1 cellular context compared by ENCODE assay signal in the genomic region with DNA sequence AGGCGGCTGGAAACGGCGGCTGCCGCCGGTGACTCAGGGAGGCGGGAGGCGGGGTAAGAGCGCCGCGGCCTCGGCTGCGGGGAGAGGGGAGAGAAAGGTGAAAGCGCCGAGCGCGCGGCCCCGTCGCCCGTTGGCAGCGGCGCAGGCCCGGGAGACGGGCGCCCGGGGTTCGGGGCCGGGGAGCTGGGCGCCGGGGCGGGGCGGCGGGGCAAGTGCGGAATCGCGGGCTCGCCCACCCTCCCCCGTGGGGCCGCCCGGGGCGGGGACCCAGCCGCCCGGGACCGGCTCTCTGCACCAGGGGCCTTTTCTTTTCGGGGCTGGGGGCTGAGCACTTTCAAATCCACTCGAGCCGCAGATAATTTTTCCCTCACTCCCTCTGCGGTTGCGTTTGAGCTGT.
TF ChIP-seq lines count a peak whose summit lies in the region.

No MANE protein-coding gene starts in this region.

TF ChIP-seq in K562, 482 proteins besides CTCF, POLR2A, EP300 and RAD21 (continued from another document and continues in another):
- TF ChIP-seq, protein P1, sequence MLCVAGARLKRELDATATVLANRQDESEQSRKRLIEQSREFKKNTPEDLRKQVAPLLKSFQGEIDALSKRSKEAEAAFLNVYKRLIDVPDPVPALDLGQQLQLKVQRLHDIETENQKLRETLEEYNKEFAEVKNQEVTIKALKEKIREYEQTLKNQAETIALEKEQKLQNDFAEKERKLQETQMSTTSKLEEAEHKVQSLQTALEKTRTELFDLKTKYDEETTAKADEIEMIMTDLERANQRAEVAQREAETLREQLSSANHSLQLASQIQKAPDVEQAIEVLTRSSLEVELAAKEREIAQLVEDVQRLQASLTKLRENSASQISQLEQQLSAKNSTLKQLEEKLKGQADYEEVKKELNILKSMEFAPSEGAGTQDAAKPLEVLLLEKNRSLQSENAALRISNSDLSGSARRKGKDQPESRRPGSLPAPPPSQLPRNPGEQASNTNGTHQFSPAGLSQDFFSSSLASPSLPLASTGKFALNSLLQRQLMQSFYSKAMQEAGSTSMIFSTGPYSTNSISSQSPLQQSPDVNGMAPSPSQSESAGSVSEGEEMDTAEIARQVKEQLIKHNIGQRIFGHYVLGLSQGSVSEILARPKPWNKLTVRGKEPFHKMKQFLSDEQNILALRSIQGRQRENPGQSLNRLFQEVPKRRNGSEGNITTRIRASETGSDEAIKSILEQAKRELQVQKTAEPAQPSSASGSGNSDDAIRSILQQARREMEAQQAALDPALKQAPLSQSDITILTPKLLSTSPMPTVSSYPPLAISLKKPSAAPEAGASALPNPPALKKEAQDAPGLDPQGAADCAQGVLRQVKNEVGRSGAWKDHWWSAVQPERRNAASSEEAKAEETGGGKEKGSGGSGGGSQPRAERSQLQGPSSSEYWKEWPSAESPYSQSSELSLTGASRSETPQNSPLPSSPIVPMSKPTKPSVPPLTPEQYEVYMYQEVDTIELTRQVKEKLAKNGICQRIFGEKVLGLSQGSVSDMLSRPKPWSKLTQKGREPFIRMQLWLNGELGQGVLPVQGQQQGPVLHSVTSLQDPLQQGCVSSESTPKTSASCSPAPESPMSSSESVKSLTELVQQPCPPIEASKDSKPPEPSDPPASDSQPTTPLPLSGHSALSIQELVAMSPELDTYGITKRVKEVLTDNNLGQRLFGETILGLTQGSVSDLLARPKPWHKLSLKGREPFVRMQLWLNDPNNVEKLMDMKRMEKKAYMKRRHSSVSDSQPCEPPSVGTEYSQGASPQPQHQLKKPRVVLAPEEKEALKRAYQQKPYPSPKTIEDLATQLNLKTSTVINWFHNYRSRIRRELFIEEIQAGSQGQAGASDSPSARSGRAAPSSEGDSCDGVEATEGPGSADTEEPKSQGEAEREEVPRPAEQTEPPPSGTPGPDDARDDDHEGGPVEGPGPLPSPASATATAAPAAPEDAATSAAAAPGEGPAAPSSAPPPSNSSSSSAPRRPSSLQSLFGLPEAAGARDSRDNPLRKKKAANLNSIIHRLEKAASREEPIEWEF (CRISPR knock-in tag; IDR thresholded peaks at IDR 0.05): no peak
- TF ChIP-seq, protein P2, sequence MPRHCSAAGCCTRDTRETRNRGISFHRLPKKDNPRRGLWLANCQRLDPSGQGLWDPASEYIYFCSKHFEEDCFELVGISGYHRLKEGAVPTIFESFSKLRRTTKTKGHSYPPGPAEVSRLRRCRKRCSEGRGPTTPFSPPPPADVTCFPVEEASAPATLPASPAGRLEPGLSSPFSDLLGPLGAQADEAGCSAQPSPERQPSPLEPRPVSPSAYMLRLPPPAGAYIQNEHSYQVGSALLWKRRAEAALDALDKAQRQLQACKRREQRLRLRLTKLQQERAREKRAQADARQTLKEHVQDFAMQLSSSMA (CRISPR knock-in tag; IDR thresholded peaks at IDR 0.05): no peak
- TF ChIP-seq, protein P3, sequence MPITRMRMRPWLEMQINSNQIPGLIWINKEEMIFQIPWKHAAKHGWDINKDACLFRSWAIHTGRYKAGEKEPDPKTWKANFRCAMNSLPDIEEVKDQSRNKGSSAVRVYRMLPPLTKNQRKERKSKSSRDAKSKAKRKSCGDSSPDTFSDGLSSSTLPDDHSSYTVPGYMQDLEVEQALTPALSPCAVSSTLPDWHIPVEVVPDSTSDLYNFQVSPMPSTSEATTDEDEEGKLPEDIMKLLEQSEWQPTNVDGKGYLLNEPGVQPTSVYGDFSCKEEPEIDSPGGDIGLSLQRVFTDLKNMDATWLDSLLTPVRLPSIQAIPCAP (CRISPR knock-in tag; IDR thresholded peaks at IDR 0.05; ENCODE audit: borderline replicate concordance): no peak
- TF ChIP-seq CCNT2 (IDR thresholded peaks at IDR 0.05; ENCODE audit: borderline replicate concordance, extremely low read depth, insufficient read length, low read depth, low read length) (peak; percentile 55), SIN3A (IDR thresholded peaks at IDR 0.05; ENCODE audit: borderline replicate concordance in 2 of 2, control insufficient read depth in 1 of 2, low read depth in 2 of 2, low read length in 2 of 2) (0 out of 4 replicates have a peak, but pooled peaks of 1 of the 2 experiments have one; percentile 42), PHTF2 (CRISPR knock-in tag; IDR thresholded peaks at IDR 0.05) (no peak), YY1 (IDR thresholded peaks at IDR 0.05; ENCODE audit: borderline replicate concordance in 1 of 3, control insufficient read depth in 1 of 3, extremely low read depth in 1 of 3, insufficient read depth in 3 of 3, insufficient read length in 1 of 3, insufficient replicate concordance in 2 of 3, low read depth in 1 of 3, low read length in 2 of 3) (peak in 2 of 3 experiments; percentile 68 to 76), POLR2H (tag; IDR thresholded peaks at IDR 0.05; ENCODE audit: low read depth) (peak; percentile 86), MAZ (CRISPR knock-in tag; conservative IDR thresholded peaks at IDR 0.05 in 1 of 2, IDR thresholded peaks at IDR 0.05 in 1 of 2) (peak in 1 of 2 experiments; percentile 0; a peak in 1 of 4 replicates), KDM5B (IDR thresholded peaks at IDR 0.05; ENCODE audit: insufficient replicate concordance, low read depth, low read length) (peak; percentile 80), UBTF (IDR thresholded peaks at IDR 0.05; ENCODE audit: borderline replicate concordance in 1 of 2, low read depth in 2 of 2, low read length in 2 of 2) (0 out of 4 replicates have a peak, but pooled peaks have one; percentile 10 to 53), L3MBTL2 (IDR thresholded peaks at IDR 0.05) (no peak), PHF8 (IDR thresholded peaks at IDR 0.05; ENCODE audit: borderline replicate concordance, low read length) (peak; percentile 57; the same call in 1 of the 2 replicates), RBFOX2 (IDR thresholded peaks at IDR 0.05; ENCODE audit: low read depth, low read length) (peak; percentile 93), TAF1 (IDR thresholded peaks at IDR 0.05; ENCODE audit: control insufficient read depth, extremely low read depth, insufficient read depth, low read length, severe bottlenecking) (peak; percentile 89), TOE1 (IDR thresholded peaks at IDR 0.05; ENCODE audit: borderline replicate concordance) (no peak), TOE1 (CRISPR knock-in tag; IDR thresholded peaks at IDR 0.05; ENCODE audit: borderline replicate concordance, low read depth) (no peak), MAFG (tag; conservative IDR thresholded peaks at IDR 0.05) (no peak), GATAD2B (IDR thresholded peaks at IDR 0.05; ENCODE audit: borderline replicate concordance) (peak; percentile 31; the same call in 1 of the 2 replicates)
- TF ChIP-seq, protein P4, sequence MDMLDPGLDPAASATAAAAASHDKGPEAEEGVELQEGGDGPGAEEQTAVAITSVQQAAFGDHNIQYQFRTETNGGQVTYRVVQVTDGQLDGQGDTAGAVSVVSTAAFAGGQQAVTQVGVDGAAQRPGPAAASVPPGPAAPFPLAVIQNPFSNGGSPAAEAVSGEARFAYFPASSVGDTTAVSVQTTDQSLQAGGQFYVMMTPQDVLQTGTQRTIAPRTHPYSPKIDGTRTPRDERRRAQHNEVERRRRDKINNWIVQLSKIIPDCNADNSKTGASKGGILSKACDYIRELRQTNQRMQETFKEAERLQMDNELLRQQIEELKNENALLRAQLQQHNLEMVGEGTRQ (CRISPR knock-in tag; IDR thresholded peaks at IDR 0.05): no peak
- TF ChIP-seq, protein P5, sequence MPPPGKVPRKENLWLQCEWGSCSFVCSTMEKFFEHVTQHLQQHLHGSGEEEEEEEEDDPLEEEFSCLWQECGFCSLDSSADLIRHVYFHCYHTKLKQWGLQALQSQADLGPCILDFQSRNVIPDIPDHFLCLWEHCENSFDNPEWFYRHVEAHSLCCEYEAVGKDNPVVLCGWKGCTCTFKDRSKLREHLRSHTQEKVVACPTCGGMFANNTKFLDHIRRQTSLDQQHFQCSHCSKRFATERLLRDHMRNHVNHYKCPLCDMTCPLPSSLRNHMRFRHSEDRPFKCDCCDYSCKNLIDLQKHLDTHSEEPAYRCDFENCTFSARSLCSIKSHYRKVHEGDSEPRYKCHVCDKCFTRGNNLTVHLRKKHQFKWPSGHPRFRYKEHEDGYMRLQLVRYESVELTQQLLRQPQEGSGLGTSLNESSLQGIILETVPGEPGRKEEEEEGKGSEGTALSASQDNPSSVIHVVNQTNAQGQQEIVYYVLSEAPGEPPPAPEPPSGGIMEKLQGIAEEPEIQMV (tag; conservative IDR thresholded peaks at IDR 0.05; ENCODE audit: low read depth): no peak
- TF ChIP-seq, protein P6, sequence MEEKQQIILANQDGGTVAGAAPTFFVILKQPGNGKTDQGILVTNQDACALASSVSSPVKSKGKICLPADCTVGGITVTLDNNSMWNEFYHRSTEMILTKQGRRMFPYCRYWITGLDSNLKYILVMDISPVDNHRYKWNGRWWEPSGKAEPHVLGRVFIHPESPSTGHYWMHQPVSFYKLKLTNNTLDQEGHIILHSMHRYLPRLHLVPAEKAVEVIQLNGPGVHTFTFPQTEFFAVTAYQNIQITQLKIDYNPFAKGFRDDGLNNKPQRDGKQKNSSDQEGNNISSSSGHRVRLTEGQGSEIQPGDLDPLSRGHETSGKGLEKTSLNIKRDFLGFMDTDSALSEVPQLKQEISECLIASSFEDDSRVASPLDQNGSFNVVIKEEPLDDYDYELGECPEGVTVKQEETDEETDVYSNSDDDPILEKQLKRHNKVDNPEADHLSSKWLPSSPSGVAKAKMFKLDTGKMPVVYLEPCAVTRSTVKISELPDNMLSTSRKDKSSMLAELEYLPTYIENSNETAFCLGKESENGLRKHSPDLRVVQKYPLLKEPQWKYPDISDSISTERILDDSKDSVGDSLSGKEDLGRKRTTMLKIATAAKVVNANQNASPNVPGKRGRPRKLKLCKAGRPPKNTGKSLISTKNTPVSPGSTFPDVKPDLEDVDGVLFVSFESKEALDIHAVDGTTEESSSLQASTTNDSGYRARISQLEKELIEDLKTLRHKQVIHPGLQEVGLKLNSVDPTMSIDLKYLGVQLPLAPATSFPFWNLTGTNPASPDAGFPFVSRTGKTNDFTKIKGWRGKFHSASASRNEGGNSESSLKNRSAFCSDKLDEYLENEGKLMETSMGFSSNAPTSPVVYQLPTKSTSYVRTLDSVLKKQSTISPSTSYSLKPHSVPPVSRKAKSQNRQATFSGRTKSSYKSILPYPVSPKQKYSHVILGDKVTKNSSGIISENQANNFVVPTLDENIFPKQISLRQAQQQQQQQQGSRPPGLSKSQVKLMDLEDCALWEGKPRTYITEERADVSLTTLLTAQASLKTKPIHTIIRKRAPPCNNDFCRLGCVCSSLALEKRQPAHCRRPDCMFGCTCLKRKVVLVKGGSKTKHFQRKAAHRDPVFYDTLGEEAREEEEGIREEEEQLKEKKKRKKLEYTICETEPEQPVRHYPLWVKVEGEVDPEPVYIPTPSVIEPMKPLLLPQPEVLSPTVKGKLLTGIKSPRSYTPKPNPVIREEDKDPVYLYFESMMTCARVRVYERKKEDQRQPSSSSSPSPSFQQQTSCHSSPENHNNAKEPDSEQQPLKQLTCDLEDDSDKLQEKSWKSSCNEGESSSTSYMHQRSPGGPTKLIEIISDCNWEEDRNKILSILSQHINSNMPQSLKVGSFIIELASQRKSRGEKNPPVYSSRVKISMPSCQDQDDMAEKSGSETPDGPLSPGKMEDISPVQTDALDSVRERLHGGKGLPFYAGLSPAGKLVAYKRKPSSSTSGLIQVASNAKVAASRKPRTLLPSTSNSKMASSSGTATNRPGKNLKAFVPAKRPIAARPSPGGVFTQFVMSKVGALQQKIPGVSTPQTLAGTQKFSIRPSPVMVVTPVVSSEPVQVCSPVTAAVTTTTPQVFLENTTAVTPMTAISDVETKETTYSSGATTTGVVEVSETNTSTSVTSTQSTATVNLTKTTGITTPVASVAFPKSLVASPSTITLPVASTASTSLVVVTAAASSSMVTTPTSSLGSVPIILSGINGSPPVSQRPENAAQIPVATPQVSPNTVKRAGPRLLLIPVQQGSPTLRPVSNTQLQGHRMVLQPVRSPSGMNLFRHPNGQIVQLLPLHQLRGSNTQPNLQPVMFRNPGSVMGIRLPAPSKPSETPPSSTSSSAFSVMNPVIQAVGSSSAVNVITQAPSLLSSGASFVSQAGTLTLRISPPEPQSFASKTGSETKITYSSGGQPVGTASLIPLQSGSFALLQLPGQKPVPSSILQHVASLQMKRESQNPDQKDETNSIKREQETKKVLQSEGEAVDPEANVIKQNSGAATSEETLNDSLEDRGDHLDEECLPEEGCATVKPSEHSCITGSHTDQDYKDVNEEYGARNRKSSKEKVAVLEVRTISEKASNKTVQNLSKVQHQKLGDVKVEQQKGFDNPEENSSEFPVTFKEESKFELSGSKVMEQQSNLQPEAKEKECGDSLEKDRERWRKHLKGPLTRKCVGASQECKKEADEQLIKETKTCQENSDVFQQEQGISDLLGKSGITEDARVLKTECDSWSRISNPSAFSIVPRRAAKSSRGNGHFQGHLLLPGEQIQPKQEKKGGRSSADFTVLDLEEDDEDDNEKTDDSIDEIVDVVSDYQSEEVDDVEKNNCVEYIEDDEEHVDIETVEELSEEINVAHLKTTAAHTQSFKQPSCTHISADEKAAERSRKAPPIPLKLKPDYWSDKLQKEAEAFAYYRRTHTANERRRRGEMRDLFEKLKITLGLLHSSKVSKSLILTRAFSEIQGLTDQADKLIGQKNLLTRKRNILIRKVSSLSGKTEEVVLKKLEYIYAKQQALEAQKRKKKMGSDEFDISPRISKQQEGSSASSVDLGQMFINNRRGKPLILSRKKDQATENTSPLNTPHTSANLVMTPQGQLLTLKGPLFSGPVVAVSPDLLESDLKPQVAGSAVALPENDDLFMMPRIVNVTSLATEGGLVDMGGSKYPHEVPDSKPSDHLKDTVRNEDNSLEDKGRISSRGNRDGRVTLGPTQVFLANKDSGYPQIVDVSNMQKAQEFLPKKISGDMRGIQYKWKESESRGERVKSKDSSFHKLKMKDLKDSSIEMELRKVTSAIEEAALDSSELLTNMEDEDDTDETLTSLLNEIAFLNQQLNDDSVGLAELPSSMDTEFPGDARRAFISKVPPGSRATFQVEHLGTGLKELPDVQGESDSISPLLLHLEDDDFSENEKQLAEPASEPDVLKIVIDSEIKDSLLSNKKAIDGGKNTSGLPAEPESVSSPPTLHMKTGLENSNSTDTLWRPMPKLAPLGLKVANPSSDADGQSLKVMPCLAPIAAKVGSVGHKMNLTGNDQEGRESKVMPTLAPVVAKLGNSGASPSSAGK (IDR thresholded peaks at IDR 0.05): no peak
